ENCODE assay signal across 8 cellular contexts in the genomic region with DNA sequence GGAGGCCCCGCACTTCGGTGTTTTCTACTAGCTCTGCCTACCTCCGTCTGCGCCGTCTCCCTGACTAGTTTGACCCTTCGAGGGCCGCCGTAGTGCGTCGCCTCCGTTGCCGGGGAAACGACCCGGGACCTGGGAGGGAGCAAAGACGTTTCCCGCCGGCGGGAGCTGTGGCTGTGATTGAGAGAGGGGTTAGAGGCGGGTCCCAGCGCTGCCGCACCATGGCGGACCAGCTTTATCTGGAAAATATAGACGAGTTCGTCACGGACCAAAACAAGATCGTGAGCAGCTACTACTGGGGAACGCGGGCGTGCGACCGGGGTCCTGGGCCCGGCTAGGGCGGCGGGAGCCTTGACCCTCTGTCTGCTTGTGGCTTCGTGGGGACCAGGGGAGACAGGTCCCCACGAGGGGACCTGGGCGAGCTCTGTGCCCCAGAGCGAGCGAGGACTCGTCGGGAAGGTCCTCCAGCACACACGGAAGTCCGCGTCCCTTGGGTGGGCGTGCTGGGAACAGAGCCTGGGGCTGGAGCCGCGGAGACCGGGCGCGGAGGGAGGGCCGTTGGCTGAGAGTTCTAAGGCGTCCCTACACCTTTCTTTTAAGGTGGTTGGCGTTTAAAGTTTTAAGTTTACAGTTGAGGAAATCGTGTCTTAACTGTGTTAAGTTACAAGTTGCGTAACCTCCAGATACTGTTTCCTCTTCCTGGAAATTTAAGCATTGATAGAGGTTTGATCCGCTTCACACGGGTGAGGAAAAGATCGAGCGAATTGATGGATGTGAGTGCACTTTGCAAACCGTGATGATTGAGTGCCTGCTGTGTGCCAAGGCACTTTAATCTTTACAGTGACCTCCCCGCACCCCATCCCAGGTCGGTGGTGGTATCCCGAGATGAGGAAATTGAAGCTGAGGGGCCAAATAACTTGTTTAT. TPM values are rescaled to one million over a fixed set of nuclear protein-coding genes. Genes with fewer than 3 reads are reported as not detected.
DNase-seq lines count a peak whose midpoint lies in the region; ATAC-seq and TF ChIP-seq lines count a peak whose summit lies in the region.

A gene with protein sequence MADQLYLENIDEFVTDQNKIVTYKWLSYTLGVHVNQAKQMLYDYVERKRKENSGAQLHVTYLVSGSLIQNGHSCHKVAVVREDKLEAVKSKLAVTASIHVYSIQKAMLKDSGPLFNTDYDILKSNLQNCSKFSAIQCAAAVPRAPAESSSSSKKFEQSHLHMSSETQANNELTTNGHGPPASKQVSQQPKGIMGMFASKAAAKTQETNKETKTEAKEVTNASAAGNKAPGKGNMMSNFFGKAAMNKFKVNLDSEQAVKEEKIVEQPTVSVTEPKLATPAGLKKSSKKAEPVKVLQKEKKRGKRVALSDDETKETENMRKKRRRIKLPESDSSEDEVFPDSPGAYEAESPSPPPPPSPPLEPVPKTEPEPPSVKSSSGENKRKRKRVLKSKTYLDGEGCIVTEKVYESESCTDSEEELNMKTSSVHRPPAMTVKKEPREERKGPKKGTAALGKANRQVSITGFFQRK (plus strand): TSS at position 142 of the 922 bp plus-strand sequence. CDS start 77 bp downstream, at position 219.

- peak; percentile 55 for DNase-seq in GM12864 (ENCODE audit: low read depth)
- peak; percentile 94 to 98 (median 98) for DNase-seq in NCI-H1417 (lab: John Stamatoyannopoulos, UW)
- peak; percentile 72 to 92 for DNase-seq in SW 1271 (lab: John Stamatoyannopoulos, UW)
- peak; percentile 93 for DNase-seq in activated naive CD8-positive, alpha-beta T cell treated with anti-CD3 and anti-CD28 coated beads, Interleukin-2, amount 10 ng/mL, durations not matched to agents 7 days and 5 days
- DNase-seq in head of caudate nucleus = peak; percentile 94 to 99 (median 97)
- DNase-seq in ovary = peak; percentile 92 to 96 (median 93)

- peak within 1 kb of the TSS; percentile 89 for H3K27ac Mint-ChIP-seq in activated naive CD8-positive, alpha-beta T cell treated with anti-CD3 and anti-CD28 coated beads, Interleukin-2, amount 10 ng/mL, durations not matched to agents 7 days and 5 days

- WGBS in ovary, 3 donors = 0 to 1% (median 0%) methylated on average over 50 to 63 of the region's 63 CpGs
- under 1% methylated on average over 63 of the region's 63 CpGs for WGBS in thymus

- peaks cover 6% of the 10 kb centered on the region for H3K27me3 Mint-ChIP-seq in activated naive CD8-positive, alpha-beta T cell treated with anti-CD3 and anti-CD28 coated beads, Interleukin-2, amount 10 ng/mL, durations not matched to agents 7 days and 5 days

- H3K27ac ChIP-seq in ovary (peak within 1 kb of the TSS in 1 of 2 donors; percentile 59), thymus (ENCODE audit: low read depth) (peak within 1 kb of the TSS; percentile 6)

- peak; percentile 38 for TF ChIP-seq POLR2A in ovary (IDR thresholded peaks at IDR 0.05)

- H3K4me1 ChIP-seq in ovary (ENCODE audit: insufficient read depth) = peaks cover 1% of the 10 kb centered on the region
- H3K4me1 ChIP-seq in thymus (ENCODE audit: control insufficient read depth, insufficient read depth, low read length) = peaks cover 9% of the 10 kb centered on the region

- H3K4me3 Mint-ChIP-seq in activated naive CD8-positive, alpha-beta T cell treated with anti-CD3 and anti-CD28 coated beads, Interleukin-2, amount 10 ng/mL, durations not matched to agents 7 days and 5 days = peak within 1 kb of the TSS; percentile 93

- peaks cover 32% of the 10 kb centered on the region for H3K36me3 Mint-ChIP-seq in activated naive CD8-positive, alpha-beta T cell treated with anti-CD3 and anti-CD28 coated beads, Interleukin-2, amount 10 ng/mL, durations not matched to agents 7 days and 5 days

- H3K9me3 ChIP-seq in ovary = no peaks in the 10 kb centered on the region
- H3K9me3 ChIP-seq in thymus (ENCODE audit: control insufficient read depth) = no peaks in the 10 kb centered on the region

- TF ChIP-seq EP300 in ovary (IDR thresholded peaks at IDR 0.05) = no peak

- intact Hi-C loops in head of caudate nucleus (cut with DNase I) (no loop called here), ovary (cut with DNase I) (no loop called here)

- TF ChIP-seq CTCF in GM12864 (IDR thresholded peaks at IDR 0.05; ENCODE audit: low read depth, low read length, missing control alignments) (no peak), ovary (IDR thresholded peaks at IDR 0.05) (no peak)

- peak; percentile 88 for ATAC-seq in HG02763 (IDR thresholded peaks at IDR 0.05; ENCODE audit: unreplicated experiment)
- ATAC-seq in activated naive CD8-positive, alpha-beta T cell treated with anti-CD3 and anti-CD28 coated beads, Interleukin-2, amount 10 ng/mL, durations not matched to agents 7 days and 5 days (ENCODE audit: low read depth) = peak; percentile 97

- no peaks in the 10 kb centered on the region for H3K36me3 ChIP-seq in ovary
- H3K36me3 ChIP-seq in thymus (ENCODE audit: control insufficient read depth, insufficient read depth) = peaks cover 4% of the 10 kb centered on the region

- POLR2A ChIA-PET in activated naive CD8-positive, alpha-beta T cell treated with anti-CD3 and anti-CD28 coated beads, Interleukin-2, amount 10 ng/mL, durations not matched to agents 7 days and 5 days (lab: Charles Lee) = interaction anchor here (0.7 to 2.9 kb wide), 7 partner anchors 13 to 394 kb away, joined by 3 to 15 read pairs (median 5); a partner anchor contains a TSS

- H3K4me3 ChIP-seq in GM12864 (ENCODE audit: low read depth, low read length) = peak within 1 kb of the TSS; percentile 99
- peak within 1 kb of the TSS; percentile 96 for H3K4me3 ChIP-seq in ovary
- H3K4me3 ChIP-seq in thymus (ENCODE audit: low read length) = peak within 1 kb of the TSS; percentile 72

- peaks cover 18% of the 10 kb centered on the region for H3K4me1 Mint-ChIP-seq in activated naive CD8-positive, alpha-beta T cell treated with anti-CD3 and anti-CD28 coated beads, Interleukin-2, amount 10 ng/mL, durations not matched to agents 7 days and 5 days

- H3K27me3 ChIP-seq in ovary (no peaks in the 10 kb centered on the region), thymus (ENCODE audit: control insufficient read depth, insufficient read depth) (no peaks in the 10 kb centered on the region)

- H3K9me3 Mint-ChIP-seq in activated naive CD8-positive, alpha-beta T cell treated with anti-CD3 and anti-CD28 coated beads, Interleukin-2, amount 10 ng/mL, durations not matched to agents 7 days and 5 days = peaks cover 1% of the 10 kb centered on the region

RNA-seq across cellular contexts. Expression of the gene that starts here (rescaled TPM):
- total RNA-seq in activated naive CD8-positive, alpha-beta T cell treated with anti-CD3 and anti-CD28 coated beads, Interleukin-2, amount 10 ng/mL, durations not matched to agents 7 days and 5 days = 10 to 100 TPM; 46.6 to 50.0 TPM
- total RNA-seq in ovary = 10 to 100 TPM in 6 of 7 donors, 1 to 10 TPM in 1; 8.5 to 19.0 (median 17.0) TPM
- polyA plus RNA-seq in ovary (10 to 100 TPM in 1 of 2 donors, 1 to 10 TPM in 1; 8.2 to 17.1 TPM), thymus (7.5 TPM)
